In genomic region chr13:99125335-99125915, GRCh38 we compare ENCODE assay signal across 17 cellular contexts.
DNase-seq lines count a peak whose midpoint lies in the region; ATAC-seq, FAIRE-seq and TF ChIP-seq lines count a peak whose summit lies in the region.
"Had no signal": no experiment of that assay in that cellular context is flagged by ENCODE, and none has a peak within 500 bp of the region (broad histone marks: within the 10 kb centered on the region; RNA-seq: fewer than 3 reads in every experiment).

No MANE protein-coding gene starts in this region.

- no peaks in the 10 kb centered on the region for H3K9me3 Mint-ChIP-seq in MCF 10A (ENCODE audit: unreplicated experiment)
- H3K9me3 Mint-ChIP-seq: naive thymus-derived CD8-positive, alpha-beta T cell; T-helper 1 cell treated with Interleukin-12 subunit alpha and Interleukin-12 subunit beta and Interleukin-4 antibody, amounts not matched to agents 30 μg/mL and 1 μg/mL, for 36 hours had no signal

- BruUV-seq in MCF 10A (replicated peaks; lab: Mats Ljungman, UMichigan) = no TSS peak
- no TSS peak for BruUV-seq in endothelial cell of umbilical vein (replicated peaks; lab: Mats Ljungman, UMichigan)

- peak; percentile 28 for FAIRE-seq in endothelial cell of umbilical vein (lab: Jason Lieb, UNC)

- H3K9me3 ChIP-seq in breast epithelium = no peaks in the 10 kb centered on the region
- no peaks in the 10 kb centered on the region for H3K9me3 ChIP-seq in T-helper 17 cell (ENCODE audit: control insufficient read depth, low read length, poor library complexity, severe bottlenecking)
- no peaks in the 10 kb centered on the region for H3K9me3 ChIP-seq in endothelial cell of umbilical vein (replicated peaks; ENCODE audit: control insufficient read depth, insufficient read depth, low read length)
- H3K9me3 ChIP-seq in thoracic aorta = no peaks in the 10 kb centered on the region
- H3K9me3 ChIP-seq: MG63, transverse colon had no signal

- peaks cover 5% of the 10 kb centered on the region for H3K36me3 Mint-ChIP-seq in MCF 10A (ENCODE audit: insufficient read depth, unreplicated experiment)
- H3K36me3 Mint-ChIP-seq in T-helper 17 cell (ENCODE audit: low read depth) = no peaks in the 10 kb centered on the region
- H3K36me3 Mint-ChIP-seq: naive thymus-derived CD8-positive, alpha-beta T cell had no signal

- TF ChIP-seq POLR2A in breast epithelium (IDR thresholded peaks at IDR 0.05) = no peak
- no peak for TF ChIP-seq POLR2A in endothelial cell of umbilical vein (IDR thresholded peaks at IDR 0.05; ENCODE audit: low read depth, low read length)

- H3K27ac ChIP-seq in breast epithelium (no peak overlapping the region), endothelial cell of umbilical vein (ENCODE audit: insufficient read depth, low read depth, low read length) (peak overlapping the region; percentile 72), thoracic aorta (peak overlapping the region; percentile 27 to 66)
- H3K27ac ChIP-seq: transverse colon had no signal

- POLR2A ChIA-PET in MCF 10A (lab: Yijun Ruan, JAX) (interaction anchor here (0.5 to 2.6 kb wide), 8 partner anchors 8 to 75 kb away, joined by 3 to 21 read pairs (median 5); partner anchors contain the start of gene UBAC2), endothelial cell of umbilical vein (lab: Charles Lee) (interaction anchor here (0.6 to 0.7 kb wide), 2 partner anchors 14 to 19 kb away, joined by 5 to 7 read pairs; no protein-coding TSS in a partner anchor)

- H3K9me1 ChIP-seq in endothelial cell of umbilical vein (replicated peaks; ENCODE audit: control insufficient read depth, extremely low read depth, insufficient read depth, low read length) = no peaks in the 10 kb centered on the region

- H3K4me1 ChIP-seq in breast epithelium = no peaks in the 10 kb centered on the region
- peaks cover 10% of the 10 kb centered on the region for H3K4me1 ChIP-seq in endothelial cell of umbilical vein (ENCODE audit: control insufficient read depth, extremely low read depth, insufficient read depth, low read length)
- peaks cover 3 to 14% of the 10 kb centered on the region in 2 donors for H3K4me1 ChIP-seq in thoracic aorta (ENCODE audit: control insufficient read depth in 1 of 2, low read depth in 2 of 2)
- H3K4me1 ChIP-seq: transverse colon had no signal

- ATAC-seq in T-helper 17 cell = no peak
- no peak for ATAC-seq in thoracic aorta (ENCODE audit: insufficient number of reproducible peaks, low FRiP score, low read depth)

- H3K36me3 ChIP-seq in breast epithelium = no peaks in the 10 kb centered on the region
- H3K36me3 ChIP-seq in endothelial cell of umbilical vein (ENCODE audit: control insufficient read depth in 2 of 2, extremely low read depth in 1 of 2, insufficient read depth in 2 of 2, low read length in 2 of 2) = no peaks in the 10 kb centered on the region
- no peaks in the 10 kb centered on the region for H3K36me3 ChIP-seq in thoracic aorta
- H3K36me3 ChIP-seq: MG63, transverse colon had no signal

- CTCF ChIA-PET in MCF 10A (lab: Yijun Ruan, JAX) (interaction anchor here (0.6 to 2.8 kb wide), 3 partner anchors 25 to 505 kb away, joined by 3 to 11 read pairs (median 6); no protein-coding TSS in a partner anchor), endothelial cell of umbilical vein (lab: Charles Lee) (interaction anchor here (0.7 to 1.1 kb wide), 3 partner anchors 8 to 74 kb away, joined by 3 to 4 read pairs (median 3); no protein-coding TSS in a partner anchor)

- peak overlapping the region; percentile 60 for H2AFZ ChIP-seq in endothelial cell of umbilical vein (ENCODE audit: low read depth, low read length)

- dilution Hi-C loops in endothelial cell of umbilical vein (cut with MboI; ENCODE audit: extremely low pct_ligation_motif_present, low sequenced_read_pairs) = no loop called here

- H3K4me3 ChIP-seq in breast epithelium (no peak overlapping the region), endothelial cell of umbilical vein (replicated peaks in 1 of 3; ENCODE audit: insufficient read depth in 1 of 3, low read depth in 1 of 3, low read length in 3 of 3) (no peak overlapping the region), thoracic aorta (peak overlapping the region; percentile 62)
- H3K4me3 ChIP-seq: transverse colon had no signal

- DNase-seq in MCF 10A (ENCODE audit: unreplicated experiment) (no peak), breast epithelium (ENCODE audit: low spot score in 2 of 2) (no peak), T-helper 17 cell (no peak), endothelial cell of umbilical vein (ENCODE audit: low read depth, low spot score) (no peak), thoracic aorta (ENCODE audit: low spot score) (no peak), posterior vena cava (ENCODE audit: low spot score) (no peak), HUDEP-2 (lab: John Stamatoyannopoulos, UW; ENCODE audit: unreplicated experiment in 76 of 76) (no peak), NCI-H510A treated with DMSO at 0.1 percent for 48 hours (lab: John Stamatoyannopoulos, UW) (no peak)
- DNase-seq: activated gamma-delta T cell; endodermal cell; NCI-H2029 treated with DMSO at 0.1 percent for 48 hours; stimulated activated CD4-positive, alpha-beta T cell treated with anti-CD3 and anti-CD28 coated beads, Interleukin-1b, Interleukin-23, amount 100 ng/mL, for 48 hours; transverse colon had no signal

- H3K79me2 ChIP-seq in endothelial cell of umbilical vein (ENCODE audit: control insufficient read depth, insufficient read depth, low read length) = no peaks in the 10 kb centered on the region

- TF ChIP-seq CTCF in MCF 10A (IDR thresholded peaks at IDR 0.05; ENCODE audit: unreplicated experiment) = no peak
- no peak for TF ChIP-seq CTCF in breast epithelium (IDR thresholded peaks at IDR 0.05)
- TF ChIP-seq CTCF in endothelial cell of umbilical vein (IDR thresholded peaks at IDR 0.05; ENCODE audit: extremely low read depth in 1 of 2, insufficient read depth in 1 of 2, low read depth in 1 of 2, low read length in 2 of 2) = no peak
- no peak for TF ChIP-seq CTCF in thoracic aorta (IDR thresholded peaks at IDR 0.05)

- peak overlapping the region; percentile 86 for H3K4me2 ChIP-seq in endothelial cell of umbilical vein (ENCODE audit: insufficient read depth, low read length)

- H3K9ac ChIP-seq in endothelial cell of umbilical vein (replicated peaks; ENCODE audit: extremely low read depth, insufficient read depth, low read length) = peak overlapping the region; percentile 68

- peaks cover 34% of the 10 kb centered on the region for H3K4me1 Mint-ChIP-seq in MCF 10A (ENCODE audit: insufficient read depth, unreplicated experiment)
- peaks cover 16% of the 10 kb centered on the region for H3K4me1 Mint-ChIP-seq in T-helper 17 cell
- H3K4me1 Mint-ChIP-seq: endodermal cell had no signal

- peaks cover 0 to 11% of the 10 kb centered on the region in 2 donors for H3K27me3 ChIP-seq in breast epithelium
- peaks cover 4 to 6% of the 10 kb centered on the region in 2 experiments for H3K27me3 ChIP-seq in endothelial cell of umbilical vein (ENCODE audit: control insufficient read depth in 2 of 2, insufficient read depth in 2 of 2, low read length in 2 of 2)
- no peaks in the 10 kb centered on the region for H3K27me3 ChIP-seq in thoracic aorta (replicated peaks; ENCODE audit: insufficient read depth)
- H3K27me3 ChIP-seq: MG63 had no signal

- intact Hi-C loops in MCF 10A (cut with micrococcal nuclease) (loop anchor here (2.0 kb wide), 2 partner anchors 25 to 75 kb away; partner anchors contain the start of gene UBAC2), breast epithelium (cut with DNase I; ENCODE audit: low total_unique reads) (no loop called here), endothelial cell of umbilical vein (cut with micrococcal nuclease) (loop anchor here (2.0 kb wide), 1 partner anchor 39 kb away; no protein-coding TSS in a partner anchor), posterior vena cava (cut with DNase I) (no loop called here)

- H3K27ac Mint-ChIP-seq in MCF 10A (ENCODE audit: low read depth, unreplicated experiment) (peak overlapping the region; percentile 44), T-helper 17 cell (peak overlapping the region; percentile 41)
- H3K27ac Mint-ChIP-seq: endodermal cell had no signal

- no peaks in the 10 kb centered on the region for H3K27me3 Mint-ChIP-seq in MCF 10A (ENCODE audit: insufficient read depth, unreplicated experiment)
- peaks cover 4% of the 10 kb centered on the region for H3K27me3 Mint-ChIP-seq in T-helper 17 cell
- H3K27me3 Mint-ChIP-seq: activated CD4-positive, alpha-beta T cell treated with anti-CD3 and anti-CD28 coated beads for 36 hours had no signal

- H4K20me1 ChIP-seq in endothelial cell of umbilical vein (replicated peaks; ENCODE audit: control insufficient read depth, extremely low read depth, insufficient read depth, low read length) = no peaks in the 10 kb centered on the region

- H3K4me3 Mint-ChIP-seq in MCF 10A (ENCODE audit: unreplicated experiment) = peak overlapping the region; percentile 67
- H3K4me3 Mint-ChIP-seq in T-helper 17 cell = no peak overlapping the region
- H3K4me3 Mint-ChIP-seq: endodermal cell; T-helper 1 cell treated with Interleukin-12 subunit alpha and Interleukin-12 subunit beta and Interleukin-4 antibody, amounts not matched to agents 30 μg/mL and 1 μg/mL, for 36 hours had no signal

TF ChIP-seq in endothelial cell of umbilical vein, 7 proteins besides CTCF, POLR2A, EP300 and RAD21:
- TF ChIP-seq GATA2 (IDR thresholded peaks at IDR 0.05; ENCODE audit: insufficient read depth, insufficient read length, low read depth, low read length) (no peak), MYC (IDR thresholded peaks at IDR 0.05; ENCODE audit: low read depth, low read length) (no peak), EZH2 (IDR thresholded peaks at IDR 0.05; ENCODE audit: borderline replicate concordance, low read depth, low read length, severe bottlenecking) (no peak), POLR2AphosphoS5 (IDR thresholded peaks at IDR 0.05; ENCODE audit: insufficient read depth, low read depth, low read length) (no peak), FOS (IDR thresholded peaks at IDR 0.05; ENCODE audit: borderline replicate concordance, insufficient read depth, low read length) (no peak), JUN (IDR thresholded peaks at IDR 0.05; ENCODE audit: borderline replicate concordance, insufficient read depth, insufficient read length, low read depth) (no peak), MAX (IDR thresholded peaks at IDR 0.05; ENCODE audit: insufficient read depth, insufficient read length) (no peak)

Comparison
In these comparisons a context has a peak if more than half of its experiments do, and no peak if none do; other contexts are left out.
1. intact Hi-C loops: an anchor here in MCF 10A (2.0 kb wide) and endothelial cell of umbilical vein (2.0 kb wide); none called in breast epithelium and posterior vena cava.
2. H3K27ac ChIP-seq: peak in endothelial cell of umbilical vein (single experiment) and thoracic aorta (2 of 2); none in breast epithelium (0 of 2).